In the genomic region with DNA sequence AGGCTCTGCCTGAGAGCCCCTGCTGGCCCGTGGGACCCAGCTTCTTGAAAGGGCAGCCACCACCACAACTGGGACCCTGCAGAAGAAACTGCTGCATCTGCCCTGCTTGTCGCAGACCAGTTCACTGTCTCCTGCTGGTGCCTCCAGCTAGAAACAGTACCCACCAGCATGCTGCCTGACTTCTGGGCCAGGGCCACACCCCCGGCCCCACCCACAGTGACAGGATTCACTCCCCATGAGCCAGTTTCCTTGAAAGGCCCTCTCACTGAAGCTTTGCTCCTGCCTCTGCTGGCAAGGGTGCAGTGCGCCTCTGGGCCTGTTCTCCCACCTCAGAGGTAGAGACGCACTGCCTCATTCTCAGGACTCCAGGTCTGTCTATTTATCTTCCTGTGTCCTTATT, we compare ENCODE assay signal across 16 cellular contexts. TPM values are rescaled to one million over a fixed set of nuclear protein-coding genes. Genes with fewer than 3 reads are reported as not detected.
A peak's percentile ranks its signal among the peaks of the same experiment; 100 is the strongest.
DNase-seq lines count a peak whose midpoint lies in the region; ATAC-seq and TF ChIP-seq lines count a peak whose summit lies in the region.
"Had no signal": no experiment of that assay in that cellular context is flagged by ENCODE, and none has a peak within 500 bp of the region (broad histone marks: within the 10 kb centered on the region; RNA-seq: fewer than 3 reads in every experiment).

No MANE protein-coding gene starts in this region.

- H3K4me1 ChIP-seq in Caco-2: peaks cover 9% of the 10 kb centered on the region
- peaks cover 22% of the 10 kb centered on the region for H3K4me1 ChIP-seq in CD4-positive, alpha-beta memory T cell (ENCODE audit: insufficient read depth, low read length)

- H3K27ac Mint-ChIP-seq in Caco-2 (ENCODE audit: unreplicated experiment): peak overlapping the region; percentile 39
- H3K27ac Mint-ChIP-seq in naive thymus-derived CD8-positive, alpha-beta T cell: peak overlapping the region in 6 of 10 donors; percentile 59 to 83 (median 68)
- peak overlapping the region in 3 of 7 donors; percentile 22 to 85 (median 24) for H3K27ac Mint-ChIP-seq in CD4-positive, alpha-beta memory T cell

- TF ChIP-seq CTCF in Caco-2 (IDR thresholded peaks at IDR 0.05; ENCODE audit: insufficient read depth in 1 of 2, low read depth in 1 of 2, low read length in 1 of 2, severe bottlenecking in 1 of 2, unreplicated experiment in 1 of 2): no peak
- TF ChIP-seq CTCF in VCaP (conservative IDR thresholded peaks at IDR 0.05): no peak

- POLR2A ChIA-PET in Caco-2 (lab: Charles Lee): no interaction called here
- POLR2A ChIA-PET in naive thymus-derived CD8-positive, alpha-beta T cell (lab: Charles Lee): no interaction called here
- POLR2A ChIA-PET in CD4-positive, alpha-beta memory T cell (lab: Charles Lee; ENCODE audit: partially characterized antibody): interaction anchor here (1.1 to 2.0 kb wide), 2 partner anchors 29 to 31 kb away, joined by 4 to 5 read pairs; no protein-coding TSS in a partner anchor

- no peaks in the 10 kb centered on the region for H3K9me3 Mint-ChIP-seq in Caco-2 (ENCODE audit: unreplicated experiment)
- no peaks in the 10 kb centered on the region for H3K9me3 Mint-ChIP-seq in naive thymus-derived CD8-positive, alpha-beta T cell
- H3K9me3 Mint-ChIP-seq in CD4-positive, alpha-beta memory T cell: no peaks in the 10 kb centered on the region
- H3K9me3 Mint-ChIP-seq: brain had no signal

- peaks cover 86% of the 10 kb centered on the region for H3K36me3 Mint-ChIP-seq in Caco-2 (ENCODE audit: insufficient read depth, unreplicated experiment)
- H3K36me3 Mint-ChIP-seq in naive thymus-derived CD8-positive, alpha-beta T cell: peaks cover 0 to 66% (median 0%) of the 10 kb centered on the region in 3 donors
- H3K36me3 Mint-ChIP-seq in CD4-positive, alpha-beta memory T cell: peaks cover 10 to 51% of the 10 kb centered on the region in 2 donors
- H3K36me3 Mint-ChIP-seq: brain had no signal

- H3K4me3 Mint-ChIP-seq in Caco-2 (ENCODE audit: unreplicated experiment): no peak overlapping the region
- no peak overlapping the region for H3K4me3 Mint-ChIP-seq in naive thymus-derived CD8-positive, alpha-beta T cell
- no peak overlapping the region for H3K4me3 Mint-ChIP-seq in CD4-positive, alpha-beta memory T cell
- H3K4me3 Mint-ChIP-seq: brain had no signal

- no peaks in the 10 kb centered on the region for H3K27me3 Mint-ChIP-seq in Caco-2 (ENCODE audit: insufficient read depth, unreplicated experiment)
- no peaks in the 10 kb centered on the region for H3K27me3 Mint-ChIP-seq in naive thymus-derived CD8-positive, alpha-beta T cell
- H3K27me3 Mint-ChIP-seq in CD4-positive, alpha-beta memory T cell: no peaks in the 10 kb centered on the region

- CTCF ChIA-PET in Caco-2 (lab: Charles Lee): no interaction called here
- CTCF ChIA-PET in CD4-positive, alpha-beta memory T cell (lab: Charles Lee; ENCODE audit: partially characterized antibody): interaction anchor here (1.7 kb wide), 1 partner anchor 50 kb away, joined by 4 read pairs; no protein-coding TSS in a partner anchor

- H3K27ac ChIP-seq in VCaP: peak overlapping the region; percentile 96
- no peak overlapping the region for H3K27ac ChIP-seq in CD4-positive, alpha-beta memory T cell (ENCODE audit: low read depth, low read length)
- H3K27ac ChIP-seq: thoracic aorta had no signal

- H3K36me3 ChIP-seq in Caco-2 (ENCODE audit: control insufficient read depth, insufficient read depth, low read length): peaks cover 4% of the 10 kb centered on the region; the same call in 1 of the 2 replicates
- H3K36me3 ChIP-seq in CD4-positive, alpha-beta memory T cell (ENCODE audit: insufficient read depth, low read length): peaks cover 46% of the 10 kb centered on the region

- no TSS peak for BruUV-seq in Caco-2 (replicated peaks; lab: Mats Ljungman, UMichigan)

- H3K27me3 ChIP-seq in Caco-2 (replicated peaks; ENCODE audit: control insufficient read depth, insufficient read depth, low read length): no peaks in the 10 kb centered on the region
- H3K27me3 ChIP-seq in CD4-positive, alpha-beta memory T cell (ENCODE audit: insufficient read depth, low read length): no peaks in the 10 kb centered on the region
- H3K27me3 ChIP-seq: gastroesophageal sphincter had no signal

- DNase-seq in DMS 273 (lab: John Stamatoyannopoulos, UW; ENCODE audit: unreplicated experiment) (peak; percentile 11), DMS 273 treated with DMSO at 0.1 percent for 48 hours (lab: John Stamatoyannopoulos, UW) (no peak), Caco-2 (no peak), DMS114 treated with DMSO at 0.1 percent for 48 hours (lab: John Stamatoyannopoulos, UW; ENCODE audit: unreplicated experiment) (no peak)
- DNase-seq in naive thymus-derived CD8-positive, alpha-beta T cell: no peak
- no peak for DNase-seq in CD4-positive, alpha-beta memory T cell
- DNase-seq: activated CD4-positive, CD25-positive, alpha-beta regulatory T cell; GOT3; kidney had no signal

- no peak overlapping the region for H3K4me3 ChIP-seq in Caco-2 (ENCODE audit: low read depth, low read length)
- H3K4me3 ChIP-seq in CD4-positive, alpha-beta memory T cell (ENCODE audit: low read length in 2 of 2): no peak overlapping the region
- H3K4me3 ChIP-seq: gastroesophageal sphincter, thoracic aorta had no signal

- no peaks in the 10 kb centered on the region for H3K9me3 ChIP-seq in Caco-2
- no peaks in the 10 kb centered on the region for H3K9me3 ChIP-seq in CD4-positive, alpha-beta memory T cell (ENCODE audit: control insufficient read depth in 1 of 2, low read length in 2 of 2)
- H3K9me3 ChIP-seq: gastroesophageal sphincter, thoracic aorta had no signal

- ATAC-seq in naive thymus-derived CD8-positive, alpha-beta T cell: no peak
- ATAC-seq in HG03159 (IDR thresholded peaks at IDR 0.05; ENCODE audit: unreplicated experiment): no peak
- ATAC-seq: gastroesophageal sphincter, sciatic nerve had no signal

- H3K4me1 Mint-ChIP-seq in Caco-2 (ENCODE audit: low read depth, unreplicated experiment): peaks cover 34% of the 10 kb centered on the region
- peaks cover 26 to 67% (median 41%) of the 10 kb centered on the region in 4 donors for H3K4me1 Mint-ChIP-seq in naive thymus-derived CD8-positive, alpha-beta T cell
- H3K4me1 Mint-ChIP-seq in CD4-positive, alpha-beta memory T cell: peaks cover 16 to 44% (median 26%) of the 10 kb centered on the region in 4 donors

- intact Hi-C loops in Caco-2 (cut with micrococcal nuclease; ENCODE audit: unreplicated experiment): no loop called here
- intact Hi-C loops in CD4-positive, alpha-beta memory T cell (cut with micrococcal nuclease): no loop called here

RNA-seq across cellular contexts. Expression of gene ANXA11, which starts 32.4 kb away (rescaled TPM):
- total RNA-seq in Caco-2 (2022): 316 and 327 TPM in 2 replicates
- 100 to 1,000 TPM; 199 to 225 TPM for total RNA-seq in naive thymus-derived CD8-positive, alpha-beta T cell
- polyA plus RNA-seq in naive thymus-derived CD8-positive, alpha-beta T cell: 100 to 1,000 TPM; 199 to 294 (median 265) TPM
- 100 to 1,000 TPM; 202 to 211 TPM for total RNA-seq in CD4-positive, alpha-beta memory T cell
- polyA plus RNA-seq in CD4-positive, alpha-beta memory T cell: 100 to 1,000 TPM; 173 to 342 TPM

RNA-seq across cellular contexts. Expression of gene PLAC9, which starts 40.4 kb away (rescaled TPM):
- not detected in 2 replicates for total RNA-seq in Caco-2 (2022)
- not detected for total RNA-seq in naive thymus-derived CD8-positive, alpha-beta T cell
- under 1 TPM in 1 of 3 donors, not detected in 2; 0.32 TPM for polyA plus RNA-seq in naive thymus-derived CD8-positive, alpha-beta T cell
- not detected for total RNA-seq in CD4-positive, alpha-beta memory T cell
- under 1 TPM in 1 of 2 donors, not detected in 1; 0.81 TPM for polyA plus RNA-seq in CD4-positive, alpha-beta memory T cell
- total RNA-seq: SK-MEL-5 had no signal
